Comparison of ENCODE assay signal across 15 cellular contexts in genomic region chrX:18047440-18047940, GRCh38.
DNase-seq lines count a peak whose midpoint lies in the region; ATAC-seq and TF ChIP-seq lines count a peak whose summit lies in the region.
"Had no signal": no experiment of that assay in that cellular context is flagged by ENCODE, and none has a peak within 500 bp of the region (broad histone marks: within the 10 kb centered on the region; RNA-seq: fewer than 3 reads in every experiment).

No MANE protein-coding gene starts in this region.

- H3K4me3 Mint-ChIP-seq in activated CD4-positive, alpha-beta memory T cell treated with anti-CD3 and anti-CD28 coated beads, Interleukin-2, amount 10 ng/mL, durations not matched to agents 7 days and 5 days = no peak overlapping the region
- H3K4me3 Mint-ChIP-seq in T-cell = no peak overlapping the region
- H3K4me3 Mint-ChIP-seq: CD8-positive, alpha-beta memory T cell; GM23338 had no signal

- no peak overlapping the region for H3K27ac Mint-ChIP-seq in activated CD4-positive, alpha-beta memory T cell treated with anti-CD3 and anti-CD28 coated beads, Interleukin-2, amount 10 ng/mL, durations not matched to agents 7 days and 5 days
- no peak overlapping the region for H3K27ac Mint-ChIP-seq in T-cell
- H3K27ac Mint-ChIP-seq: CD8-positive, alpha-beta memory T cell; GM23338 had no signal

- H4K20me1 ChIP-seq in neural cell (ENCODE audit: insufficient read depth) = no peaks in the 10 kb centered on the region
- H4K20me1 ChIP-seq: BLaER1 had no signal

- TF ChIP-seq CTCF in RWPE2 (IDR thresholded peaks at IDR 0.05; ENCODE audit: poor library complexity, severe bottlenecking) = no peak
- TF ChIP-seq CTCF in neural cell (IDR thresholded peaks at IDR 0.05; ENCODE audit: poor library complexity, severe bottlenecking) = no peak

- POLR2A ChIA-PET in activated CD4-positive, alpha-beta memory T cell treated with anti-CD3 and anti-CD28 coated beads, Interleukin-2, amount 10 ng/mL, durations not matched to agents 7 days and 5 days (lab: Charles Lee) = no interaction called here
- POLR2A ChIA-PET in T-cell (lab: Charles Lee) = no interaction called here

- no peaks in the 10 kb centered on the region for H3K9me2 ChIP-seq in neural cell (ENCODE audit: insufficient read depth, low read length)

- peak; percentile 50 for TF ChIP-seq EP300 in neural cell (conservative IDR thresholded peaks at IDR 0.05; ENCODE audit: poor library complexity, severe bottlenecking)

- peak overlapping the region; percentile 85 for H3K27ac ChIP-seq in RWPE2 (ENCODE audit: poor library complexity, severe bottlenecking)
- no peak overlapping the region for H3K27ac ChIP-seq in neural cell (ENCODE audit: low read length)
- H3K27ac ChIP-seq: BLaER1 had no signal

- DNase-seq in HS-5 (ENCODE audit: low read depth) = peak; percentile 20
- DNase-seq in RWPE2 (ENCODE audit: low spot score) = no peak
- no peak for DNase-seq in activated CD4-positive, alpha-beta memory T cell treated with anti-CD3 and anti-CD28 coated beads, Interleukin-2, amount 10 ng/mL, durations not matched to agents 7 days and 5 days
- no peak for DNase-seq in T-cell
- DNase-seq: AML-193; Caco-2; CD8-positive, alpha-beta memory T cell; DND-41; H7 had no signal

- H3K36me3 Mint-ChIP-seq in activated CD4-positive, alpha-beta memory T cell treated with anti-CD3 and anti-CD28 coated beads, Interleukin-2, amount 10 ng/mL, durations not matched to agents 7 days and 5 days (ENCODE audit: low read depth) = no peaks in the 10 kb centered on the region
- no peaks in the 10 kb centered on the region for H3K36me3 Mint-ChIP-seq in T-cell
- H3K36me3 Mint-ChIP-seq: CD8-positive, alpha-beta memory T cell had no signal

- H3K4me3 ChIP-seq in RWPE2 (ENCODE audit: severe bottlenecking) (no peak overlapping the region), neural cell (ENCODE audit: low read length) (no peak overlapping the region)
- H3K4me3 ChIP-seq: BLaER1, GM23338 had no signal

- no peaks in the 10 kb centered on the region for H3K79me2 ChIP-seq in neural cell (replicated peaks; ENCODE audit: insufficient read depth, low read length)

- ATAC-seq in RWPE2 (ENCODE audit: low read depth) (peak; percentile 85), HG02884 (IDR thresholded peaks at IDR 0.05; ENCODE audit: unreplicated experiment) (no peak), GM19467 (IDR thresholded peaks at IDR 0.05; ENCODE audit: unreplicated experiment) (no peak), T-cell (replicated peaks in 1 of 4) (no peak)
- ATAC-seq: HepG2 had no signal

- H3K9me3 ChIP-seq in RWPE2 (ENCODE audit: severe bottlenecking) = no peaks in the 10 kb centered on the region
- no peaks in the 10 kb centered on the region for H3K9me3 ChIP-seq in neural cell (ENCODE audit: low read length)
- H3K9me3 ChIP-seq: BLaER1, Caco-2 had no signal

- H3K4me1 ChIP-seq in RWPE2 (ENCODE audit: insufficient read depth, poor library complexity, severe bottlenecking) = peaks cover 10% of the 10 kb centered on the region
- H3K4me1 ChIP-seq: BLaER1, Caco-2 had no signal

- H3K36me3 ChIP-seq in RWPE2 (ENCODE audit: low read depth) (no peaks in the 10 kb centered on the region), neural cell (ENCODE audit: insufficient read depth, low read length) (no peaks in the 10 kb centered on the region)
- H3K36me3 ChIP-seq: BLaER1 had no signal

- no peak overlapping the region for H3K4me2 ChIP-seq in neural cell (ENCODE audit: low read length)
- H3K4me2 ChIP-seq: BLaER1, GM23338 had no signal

- no peaks in the 10 kb centered on the region for H3K4me1 Mint-ChIP-seq in activated CD4-positive, alpha-beta memory T cell treated with anti-CD3 and anti-CD28 coated beads, Interleukin-2, amount 10 ng/mL, durations not matched to agents 7 days and 5 days
- H3K4me1 Mint-ChIP-seq in T-cell = no peaks in the 10 kb centered on the region
- H3K4me1 Mint-ChIP-seq: CD8-positive, alpha-beta memory T cell had no signal

- no peaks in the 10 kb centered on the region for H3F3A ChIP-seq in neural cell (ENCODE audit: insufficient read depth, low read length, poor library complexity, severe bottlenecking)

- CTCF ChIA-PET in activated CD4-positive, alpha-beta memory T cell treated with anti-CD3 and anti-CD28 coated beads, Interleukin-2, amount 10 ng/mL, durations not matched to agents 7 days and 5 days (lab: Charles Lee) = no interaction called here
- CTCF ChIA-PET in T-cell (lab: Charles Lee) = no interaction called here

- TF ChIP-seq RAD21 in neural cell (conservative IDR thresholded peaks at IDR 0.05) = no peak

- no peak overlapping the region for H2AFZ ChIP-seq in neural cell (ENCODE audit: low read depth, low read length)
- H2AFZ ChIP-seq: GM23338 had no signal

- H3K9ac ChIP-seq in neural cell (ENCODE audit: low read length) = no peak overlapping the region
- H3K9ac ChIP-seq: BLaER1 had no signal

- no peaks in the 10 kb centered on the region for H3K9me3 Mint-ChIP-seq in activated CD4-positive, alpha-beta memory T cell treated with anti-CD3 and anti-CD28 coated beads, Interleukin-2, amount 10 ng/mL, durations not matched to agents 7 days and 5 days
- H3K9me3 Mint-ChIP-seq in T-cell = peaks cover 2 to 8% (median 3%) of the 10 kb centered on the region in 3 donors

- H3K27me3 ChIP-seq in RWPE2 (ENCODE audit: insufficient read depth, poor library complexity, severe bottlenecking) (no peaks in the 10 kb centered on the region), neural cell (ENCODE audit: insufficient read depth, low read depth, low read length) (no peaks in the 10 kb centered on the region)

- no peaks in the 10 kb centered on the region for H3K27me3 Mint-ChIP-seq in activated CD4-positive, alpha-beta memory T cell treated with anti-CD3 and anti-CD28 coated beads, Interleukin-2, amount 10 ng/mL, durations not matched to agents 7 days and 5 days
- peaks cover 0 to 11% of the 10 kb centered on the region in 2 donors for H3K27me3 Mint-ChIP-seq in T-cell

TF ChIP-seq in neural cell, 6 proteins besides CTCF, POLR2A, EP300 and RAD21:
- TF ChIP-seq MXI1 (conservative IDR thresholded peaks at IDR 0.05; ENCODE audit: poor library complexity, severe bottlenecking) = no peak
- TF ChIP-seq SMC3 (conservative IDR thresholded peaks at IDR 0.05; ENCODE audit: poor library complexity) = no peak
- no peak for TF ChIP-seq EZH2 (IDR thresholded peaks at IDR 0.05; ENCODE audit: borderline replicate concordance, insufficient read depth, low read length, poor library complexity, severe bottlenecking)
- no peak for TF ChIP-seq POLR2AphosphoS5 (IDR thresholded peaks at IDR 0.05)
